5 cellular contexts compared by ENCODE assay signal in genomic region chr5:61187826-61188225, GRCh38. TPM values are rescaled to one million over a fixed set of nuclear protein-coding genes. Genes with fewer than 3 reads are reported as not detected.
DNase-seq lines count a peak whose midpoint lies in the region; FAIRE-seq and TF ChIP-seq lines count a peak whose summit lies in the region.
"Not testable (repeated sequence)": the region's sequence is repeated elsewhere in the genome, so short reads cannot be mapped to it uniquely, and the experiment has no call there.

No MANE protein-coding gene starts in this region.

- not testable (repeated sequence) for H4K20me1 ChIP-seq in H1 (replicated peaks in 1 of 2; ENCODE audit: control insufficient read depth in 1 of 2, insufficient read depth in 2 of 2, low read length in 2 of 2)

- H4K5ac ChIP-seq in H1 (ENCODE audit: insufficient read length, low read depth, low read length), result not testable (repeated sequence)

- not testable (repeated sequence) for H3K4ac ChIP-seq in H1 (replicated peaks; ENCODE audit: insufficient read length, low read depth, low read length)

- not testable (repeated sequence) for H3K79me1 ChIP-seq in H1 (ENCODE audit: low read depth, low read length)

- not testable (repeated sequence) for TF ChIP-seq CTCF in H1 (IDR thresholded peaks at IDR 0.05; ENCODE audit: control extremely low read depth in 1 of 3, insufficient read depth in 1 of 3, low read depth in 1 of 3, low read length in 3 of 3); left ventricle myocardium inferior (IDR thresholded peaks at IDR 0.05; ENCODE audit: borderline replicate concordance)

- H3K9me3 ChIP-seq in HUES48 (ENCODE audit: control insufficient read depth, insufficient read depth, low read length); H1 (ENCODE audit: insufficient read depth in 2 of 2, low read depth in 1 of 2, low read length in 1 of 2); left ventricle myocardium inferior (replicated peaks); iPS-20b (ENCODE audit: insufficient read depth, low read depth, low read length): not testable (repeated sequence)

- CTCF ChIA-PET in H1 (lab: Charles Lee; ENCODE audit: partially characterized antibody), result not testable (repeated sequence)

- H2AFZ ChIP-seq in H1 (ENCODE audit: low read length), result not testable (repeated sequence)

- peak; percentile 12 for DNase-seq in ELF-1 (ENCODE audit: low read depth, low spot score)
- DNase-seq in H1 (ENCODE audit: low read depth in 1 of 2, low spot score in 2 of 2); left ventricle myocardium inferior: not testable (repeated sequence)

- intact Hi-C loops in left ventricle myocardium inferior (cut with micrococcal nuclease), result not testable (repeated sequence)

- POLR2A ChIA-PET in H1 (lab: Charles Lee; ENCODE audit: partially characterized antibody), result interaction anchor here (0.6 kb wide), 1 partner anchor 461 kb away, joined by 4 read pairs; no protein-coding TSS in a partner anchor

- H3K27ac ChIP-seq in HUES48 (ENCODE audit: low read depth, low read length), result peak overlapping the region; percentile 25
- not testable (repeated sequence) for H3K27ac ChIP-seq in H1 (ENCODE audit: low read depth, low read length); iPS-20b (ENCODE audit: low read length)
- peak overlapping the region; percentile 9 for H3K27ac ChIP-seq in left ventricle myocardium inferior (replicated peaks)

- H3K9ac ChIP-seq in HUES48 (ENCODE audit: low read depth, low read length); H1 (replicated peaks in 1 of 4; ENCODE audit: extremely low read depth in 1 of 4, low read depth in 3 of 4, low read length in 3 of 4); iPS-20b (ENCODE audit: low read depth, low read length): not testable (repeated sequence)

- not testable (repeated sequence) for H3K18ac ChIP-seq in H1 (ENCODE audit: extremely low read depth, low read length)

- TF ChIP-seq POLR2A in H1 (IDR thresholded peaks at IDR 0.05; ENCODE audit: control extremely low read depth in 1 of 2, low read depth in 2 of 2, low read length in 2 of 2), result not testable (repeated sequence)

- H3K14ac ChIP-seq in H1 (ENCODE audit: insufficient read length), result not testable (repeated sequence)

- not testable (repeated sequence) for H2BK15ac ChIP-seq in H1 (ENCODE audit: low read length)

- H4K91ac ChIP-seq in H1 (replicated peaks; ENCODE audit: insufficient read length, low read length), result not testable (repeated sequence)

- not testable (repeated sequence) for H3K23me2 ChIP-seq in H1 (ENCODE audit: low read depth, low read length)

- 96% methylated on average over 2 of the region's 2 CpGs; no CpG with 5 or more reads in 1 of the 2 experiments for WGBS in H1 (ENCODE audit: extremely low coverage in 1 of 2, insufficient coverage in 1 of 2, insufficient read length in 1 of 2, insufficient replicate concordance in 2 of 2, low coverage in 1 of 2, low lambda C conversion rate in 2 of 2, missing lambda C conversion rate in 1 of 2), 2 experiments

- not testable (repeated sequence) for H3K79me2 ChIP-seq in H1 (ENCODE audit: control insufficient read depth in 1 of 2, insufficient read depth in 2 of 2, low read length in 2 of 2)

- not testable (repeated sequence) for H4K8ac ChIP-seq in H1 (ENCODE audit: extremely low read depth, insufficient read depth, low read length)

- not testable (repeated sequence) for H2BK20ac ChIP-seq in H1 (ENCODE audit: low read length)

- not testable (repeated sequence) for H3K36me3 ChIP-seq in HUES48 (ENCODE audit: control insufficient read depth, insufficient read depth, low read length); H1 (ENCODE audit: control insufficient read depth in 2 of 4, insufficient read depth in 4 of 4, low read length in 3 of 4); left ventricle myocardium inferior; iPS-20b (ENCODE audit: insufficient read depth, low read depth, low read length)

- H2BK12ac ChIP-seq in H1 (ENCODE audit: low read depth, low read length), result peak overlapping the region; percentile 62; the same call in 1 of the 2 replicates

- TF ChIP-seq RAD21 in H1 (IDR thresholded peaks at IDR 0.05 in 1 of 2, conservative IDR thresholded peaks at IDR 0.05 in 1 of 2; ENCODE audit: low read depth in 2 of 2, low read length in 2 of 2), result not testable (repeated sequence)

- H2BK120ac ChIP-seq in H1 (replicated peaks; ENCODE audit: low read depth, low read length), result peak overlapping the region; percentile 43

- not testable (repeated sequence) for FAIRE-seq in H1 (lab: Jason Lieb, UNC)

- H3K56ac ChIP-seq in H1 (replicated peaks; ENCODE audit: insufficient read length, low read depth, low read length), result not testable (repeated sequence)

- not testable (repeated sequence) for H3K27me3 ChIP-seq in HUES48 (ENCODE audit: control insufficient read depth, insufficient read depth, low read length); H1 (replicated peaks in 1 of 4; ENCODE audit: control insufficient read depth in 3 of 4, extremely low read depth in 1 of 4, insufficient read depth in 3 of 4, low read length in 3 of 4); left ventricle myocardium inferior (ENCODE audit: low read depth); iPS-20b (ENCODE audit: insufficient read depth, low read length)

- not testable (repeated sequence) for TF ChIP-seq EP300 in H1 (IDR thresholded peaks at IDR 0.05; ENCODE audit: borderline replicate concordance in 1 of 2, low read depth in 2 of 2, low read length in 2 of 2)

- H3K4me1 ChIP-seq in HUES48 (ENCODE audit: control insufficient read depth, insufficient read depth, low read length), result peaks cover 12% of the 10 kb centered on the region
- H3K4me1 ChIP-seq in H1 (replicated peaks in 1 of 4; ENCODE audit: control insufficient read depth in 3 of 4, insufficient read depth in 4 of 4, low read length in 3 of 4), result not testable (repeated sequence)
- peaks cover 15% of the 10 kb centered on the region for H3K4me1 ChIP-seq in left ventricle myocardium inferior
- H3K4me1 ChIP-seq in iPS-20b (ENCODE audit: insufficient read depth, low read length), result peaks cover 14% of the 10 kb centered on the region; the same call in 1 of the 2 replicates

- H2BK5ac ChIP-seq in H1 (ENCODE audit: low read depth, low read length), result not testable (repeated sequence)

- H2AK5ac ChIP-seq in H1 (ENCODE audit: low read depth, low read length), result not testable (repeated sequence)

- H3K23ac ChIP-seq in H1 (ENCODE audit: insufficient read length), result not testable (repeated sequence)

- not testable (repeated sequence) for H3K4me3 ChIP-seq in HUES48 (ENCODE audit: low read depth, low read length); H1 (ENCODE audit: extremely low read depth in 1 of 4, insufficient read depth in 2 of 4, low read depth in 3 of 4, low read length in 4 of 4); left ventricle myocardium inferior
- H3K4me3 ChIP-seq in iPS-20b (ENCODE audit: low read length), result peak overlapping the region; percentile 27; the same call in 1 of the 2 replicates

- peak overlapping the region; percentile 37 to 42; a peak in 1 of 4 replicates for H3K4me2 ChIP-seq in H1 (ENCODE audit: insufficient read depth in 1 of 2, low read depth in 2 of 2, low read length in 2 of 2)

RNA-seq across cellular contexts. Expression of gene SMIM15, which starts 25.6 kb away (rescaled TPM):
- total RNA-seq in H1 (2021; fragmentation: NEBNext Ultra II Directional; extraction: Animal tissue kit (Norgen Biotek cat#: 25700)), result 51.8 and 53.1 TPM in 2 replicates
- 15.5 and 17.6 TPM in 2 replicates for polyA plus RNA-seq in H1 (2011; rRNA removed)
- 24.2 TPM for polyA plus RNA-seq in H1 (2011; cell fraction: cytosol; rRNA removed)
- 14.5 TPM for polyA plus RNA-seq in H1 (2011; cell fraction: nucleus; rRNA removed)
- 35.7 to 44.3 TPM (median 41.0 TPM) in 4 replicates for polyA plus RNA-seq in H1 (2012, experiment 1 of 2)
- polyA plus RNA-seq in H1 (2012, experiment 2 of 2), result 2.3 TPM
- polyA plus RNA-seq in H1 (2013, experiment 1 of 2), result 36.3 TPM
- polyA plus RNA-seq in H1 (2013, experiment 2 of 2), result 40.3 TPM
- 27.4 and 34.2 TPM in 2 replicates for polyA minus RNA-seq in H1 (2011; rRNA and poly(A)+ RNA removed)
- 20.8 TPM for polyA minus RNA-seq in H1 (2011; cell fraction: cytosol; rRNA and poly(A)+ RNA removed)
- polyA minus RNA-seq in H1 (2011; cell fraction: nucleus; rRNA and poly(A)+ RNA removed), result 18.6 TPM
- 23.3 TPM for total RNA-seq in left ventricle myocardium inferior
